Comparison of ENCODE assay signal across 30 cellular contexts in the genomic region with DNA sequence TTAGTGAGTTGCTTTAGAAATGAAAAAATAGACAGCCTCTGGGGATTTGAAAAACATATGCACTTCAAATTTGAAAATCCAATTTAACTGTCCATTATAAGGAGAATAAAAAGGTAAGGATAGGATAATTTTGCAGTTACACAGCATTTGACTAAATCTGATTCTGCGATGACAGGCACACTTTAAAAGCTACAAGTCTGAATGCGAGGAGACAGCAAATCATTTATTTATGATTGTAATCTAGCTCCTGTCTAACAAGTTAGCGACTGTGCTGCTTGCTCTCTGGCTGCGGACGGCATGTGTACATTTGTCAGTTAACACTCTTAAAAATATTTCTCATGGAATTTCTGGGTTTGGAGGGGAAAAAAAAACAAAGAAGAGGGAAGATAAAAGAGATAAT.
"Had no signal": no experiment of that assay in that cellular context is flagged by ENCODE, and none has a peak within 500 bp of the region (broad histone marks: within the 10 kb centered on the region; RNA-seq: fewer than 3 reads in every experiment).

No MANE protein-coding gene starts in this region.

- H3K4me1 Mint-ChIP-seq: endodermal cell, immature natural killer cell, naive B cell had no signal

- ATAC-seq: effector memory CD8-positive, alpha-beta T cell; esophagus mucosa; gastrocnemius medialis; heart right ventricle; left colon; left lung; left ventricle myocardium superior; lower lobe of right lung had no signal

- H3K27ac ChIP-seq: coronary artery, dorsolateral prefrontal cortex, epithelial cell of prostate, esophagus squamous epithelium, gastrocnemius medialis, heart right ventricle, hepatocyte, left lung, lower lobe of right lung had no signal

- H3K27ac Mint-ChIP-seq: effector memory CD8-positive, alpha-beta T cell; endodermal cell; immature natural killer cell; memory B cell had no signal

- H3K79me2 ChIP-seq: hepatocyte had no signal

- H3K36me3 Mint-ChIP-seq: immature natural killer cell, memory B cell had no signal

- H3K4me1 ChIP-seq: esophagus squamous epithelium, gastrocnemius medialis, heart right ventricle, left lung, lower lobe of right lung had no signal

- H3K4me3 Mint-ChIP-seq: effector memory CD8-positive, alpha-beta T cell; endodermal cell; immature natural killer cell; memory B cell; naive B cell had no signal

- H3K4me3 ChIP-seq: coronary artery, dorsolateral prefrontal cortex, esophagus squamous epithelium, gastrocnemius medialis, heart right ventricle, hepatocyte, left lung, lower lobe of right lung had no signal

- H3K9me3 ChIP-seq: gastrocnemius medialis, lower lobe of right lung had no signal

- H3K9me3 Mint-ChIP-seq: immature natural killer cell had no signal

- H3K4me2 ChIP-seq: hepatocyte had no signal

- H3K27me3 ChIP-seq: esophagus squamous epithelium, hepatocyte, left lung had no signal

- H2AFZ ChIP-seq: hepatocyte had no signal

- DNase-seq: dermis blood vessel endothelial cell; dorsolateral prefrontal cortex; effector CD8-positive, alpha-beta T cell; effector memory CD8-positive, alpha-beta T cell; endodermal cell; erythroblast; esophagus squamous epithelium; foreskin fibroblast; foreskin melanocyte; gastrocnemius medialis; glutamatergic neuron; head of caudate nucleus; heart right ventricle; hypothalamus; immature natural killer cell; islet precursor cell; kidney; kidney glomerular epithelial cell; left colon; left lung; left ventricle myocardium superior; lower lobe of right lung; mesendoderm; midbrain; naive B cell had no signal

- H3K36me3 ChIP-seq: esophagus squamous epithelium, gastrocnemius medialis, heart right ventricle, left lung, lower lobe of right lung had no signal
